8 cellular contexts compared by ENCODE assay signal in genomic region chr13:27171244-27171829, GRCh38.
DNase-seq lines count a peak whose midpoint lies in the region; ATAC-seq and TF ChIP-seq lines count a peak whose summit lies in the region.

Gene USP12, minus strand, starts transcription at chr13:27171811. Its CDS starts 172 bp downstream, at chr13:27171639.

- H3K27ac ChIP-seq in RWPE1 = peak within 1 kb of the TSS; percentile 89
- H3K27ac ChIP-seq in iPS-18a (ENCODE audit: low read length) = peak within 1 kb of the TSS; percentile 1

- CTCF ChIA-PET in RWPE1 (lab: Yijun Ruan, JAX) = no interaction called here

- H3K9ac ChIP-seq in iPS-18a (ENCODE audit: low read length) = peak within 1 kb of the TSS; percentile 79

- no peak; the same call in 1 of the 2 replicates for TF ChIP-seq CTCF in RWPE1 (conservative IDR thresholded peaks at IDR 0.05; ENCODE audit: low read depth)
- TF ChIP-seq CTCF in astrocyte of the cerebellum (IDR thresholded peaks at IDR 0.05; ENCODE audit: low read depth, low read length, missing control alignments) = no peak

- peak; percentile 14 for ATAC-seq in HG02870 (IDR thresholded peaks at IDR 0.05; ENCODE audit: unreplicated experiment)

- H3K4me3 ChIP-seq in astrocyte of the cerebellum (ENCODE audit: low read depth, low read length) = peak within 1 kb of the TSS; percentile 70
- H3K4me3 ChIP-seq in iPS-18a (ENCODE audit: low read length) = peak within 1 kb of the TSS; percentile 96

- DNase-seq in activated T-cell treated with anti-CD3 and anti-CD28 coated beads for 1 hour (ENCODE audit: low read depth) (peak; percentile 23), RWPE1 (ENCODE audit: low spot score) (no peak), astrocyte of the cerebellum (ENCODE audit: low read depth) (no peak), NCI-H1048 (lab: John Stamatoyannopoulos, UW) (no peak)
- DNase-seq in activated T-cell treated with anti-CD3 and anti-CD28 coated beads, Interleukin-2, amount 50 U/mL, for 1 hour = no peak
- peak; percentile 45 for DNase-seq in stimulated activated CD4-positive, alpha-beta T cell treated with anti-CD3 and anti-CD28 coated beads, Interleukin-12 subunit alpha, Interleukin-12 subunit beta, amount 100 ng/mL, for 4 hours

- POLR2A ChIA-PET in RWPE1 (lab: Yijun Ruan, JAX; ENCODE audit: low non-redundant PET) = interaction anchor here (0.6 kb wide), 1 partner anchor 11 kb away, joined by 3 read pairs; no protein-coding TSS in a partner anchor

- H3K27me3 ChIP-seq in iPS-18a (ENCODE audit: control insufficient read depth, insufficient read depth, low read length) = no peaks in the 10 kb centered on the region

- H3K36me3 ChIP-seq in iPS-18a (ENCODE audit: control insufficient read depth, low read depth, low read length) = no peaks in the 10 kb centered on the region

- H3K9me3 ChIP-seq in iPS-18a (ENCODE audit: control insufficient read depth, low read depth, low read length) = no peaks in the 10 kb centered on the region

- in situ Hi-C loops in astrocyte of the cerebellum (cut with HindIII; ENCODE audit: low sequenced_read_pairs) = no loop called here

- H3K4me1 ChIP-seq in iPS-18a (ENCODE audit: control insufficient read depth, low read depth, low read length) = peaks cover 9% of the 10 kb centered on the region

Comparison
In these comparisons a context has a peak if more than half of its experiments do, and no peak if none do; other contexts are left out.
1. DNase-seq: peak in activated T-cell treated with anti-CD3 and anti-CD28 coated beads for 1 hour (single experiment) and stimulated activated CD4-positive, alpha-beta T cell treated with anti-CD3 and anti-CD28 coated beads, Interleukin-12 subunit alpha, Interleukin-12 subunit beta, amount 100 ng/mL, for 4 hours (single experiment); none in activated T-cell treated with anti-CD3 and anti-CD28 coated beads, Interleukin-2, amount 50 U/mL, for 1 hour (single experiment), RWPE1 (single experiment), astrocyte of the cerebellum (single experiment) and NCI-H1048 (single experiment).